ENCODE assay signal across 9 cellular contexts in genomic region chr3:192772495-192772894, GRCh38. TPM values are rescaled to one million over a fixed set of nuclear protein-coding genes. Genes with fewer than 3 reads are reported as not detected.
A peak's percentile ranks its signal among the peaks of the same experiment; 100 is the strongest.
DNase-seq lines count a peak whose midpoint lies in the region; ATAC-seq and TF ChIP-seq lines count a peak whose summit lies in the region.
"Had no signal": no experiment of that assay in that cellular context is flagged by ENCODE, and none has a peak within 500 bp of the region (broad histone marks: within the 10 kb centered on the region; RNA-seq: fewer than 3 reads in every experiment).

No MANE protein-coding gene starts in this region.

- no peaks in the 10 kb centered on the region for H3K36me3 ChIP-seq in liver (ENCODE audit: control insufficient read depth in 4 of 4, insufficient read depth in 3 of 4, low read depth in 1 of 4, low read length in 3 of 4)
- H3K36me3 ChIP-seq: BLaER1 had no signal

- WGBS in liver: 37% methylated on average over 5 of the region's 5 CpGs

- no peak overlapping the region for H3K27ac Mint-ChIP-seq in effector memory CD8-positive, alpha-beta T cell

- H3K9ac ChIP-seq in liver (ENCODE audit: low read depth in 1 of 2, low read length in 2 of 2): no peak overlapping the region
- H3K9ac ChIP-seq: BLaER1 had no signal

- H3K4me3 Mint-ChIP-seq in effector memory CD8-positive, alpha-beta T cell: no peak overlapping the region

- peak; percentile 36 for DNase-seq in NCI-H146 (lab: John Stamatoyannopoulos, UW)
- DNase-seq in NCI-H146 treated with DMSO at 0.1 percent for 48 hours (lab: John Stamatoyannopoulos, UW; ENCODE audit: unreplicated experiment): no peak
- peak; percentile 27 for DNase-seq in NCI-H1105 (lab: John Stamatoyannopoulos, UW)
- DNase-seq in astrocyte of the cerebellum (ENCODE audit: low read depth): no peak
- no peak for DNase-seq in mucosa of gallbladder (ENCODE audit: low spot score)
- DNase-seq in effector memory CD8-positive, alpha-beta T cell: no peak
- DNase-seq in amniotic stem cell (lab: John Stamatoyannopoulos, UW): no peak

- TF ChIP-seq CTCF in astrocyte of the cerebellum (IDR thresholded peaks at IDR 0.05; ENCODE audit: low read depth, low read length, missing control alignments) (peak; percentile 49), liver (IDR thresholded peaks at IDR 0.05; ENCODE audit: low read depth, low read length, missing input control) (peak; percentile 65)

- H3K27me3 Mint-ChIP-seq in effector memory CD8-positive, alpha-beta T cell: no peaks in the 10 kb centered on the region

- in situ Hi-C loops in astrocyte of the cerebellum (cut with HindIII; ENCODE audit: low sequenced_read_pairs): no loop called here

- peaks cover 19 to 20% of the 10 kb centered on the region in 2 donors for H3K9me3 Mint-ChIP-seq in effector memory CD8-positive, alpha-beta T cell

- no peak for ATAC-seq in effector memory CD8-positive, alpha-beta T cell (replicated peaks)

- H3K36me3 Mint-ChIP-seq in effector memory CD8-positive, alpha-beta T cell (ENCODE audit: insufficient read depth): no peaks in the 10 kb centered on the region

- TF ChIP-seq RAD21 in liver (IDR thresholded peaks at IDR 0.05): peak; percentile 92 to 95

- H3K27ac ChIP-seq in liver (ENCODE audit: low read depth in 1 of 2, low read length in 2 of 2): no peak overlapping the region
- H3K27ac ChIP-seq: BLaER1 had no signal

- H3K27me3 ChIP-seq in liver (ENCODE audit: control insufficient read depth in 4 of 4, insufficient read depth in 4 of 4, low read length in 3 of 4): no peaks in the 10 kb centered on the region
- H3K27me3 ChIP-seq: BLaER1 had no signal

- H3K4me3 ChIP-seq in astrocyte of the cerebellum (ENCODE audit: low read depth, low read length): no peak overlapping the region
- H3K4me3 ChIP-seq in liver (ENCODE audit: low read depth in 1 of 3, low read length in 3 of 3): no peak overlapping the region
- H3K4me3 ChIP-seq: BLaER1 had no signal

- H3K4me1 ChIP-seq in liver (ENCODE audit: control insufficient read depth in 4 of 4, insufficient read depth in 4 of 4, low read length in 3 of 4): no peaks in the 10 kb centered on the region
- H3K4me1 ChIP-seq: BLaER1 had no signal

- no peaks in the 10 kb centered on the region for H3K4me1 Mint-ChIP-seq in effector memory CD8-positive, alpha-beta T cell (ENCODE audit: low read depth in 2 of 2)

- H3K9me3 ChIP-seq in liver (ENCODE audit: control insufficient read depth in 4 of 4, low read length in 3 of 4): peaks cover 0 to 7% (median 2%) of the 10 kb centered on the region in 4 donors

TF ChIP-seq in liver, 16 proteins besides CTCF, POLR2A, EP300 and RAD21:
- TF ChIP-seq MAX (IDR thresholded peaks at IDR 0.05) (no peak), NR2F2 (IDR thresholded peaks at IDR 0.05) (no peak), JUND (IDR thresholded peaks at IDR 0.05) (peak in 1 of 2 donors; percentile 16)

RNA-seq across cellular contexts. Expression of gene FGF12, which starts 45.2 kb away (rescaled TPM):
- under 1 TPM; 0.14 to 0.59 TPM for total RNA-seq in liver
- under 1 TPM; 0.11 to 0.24 TPM for polyA plus RNA-seq in liver
- 1.4 TPM for total RNA-seq in mucosa of gallbladder

Comparison
In these comparisons a context has a peak if more than half of its experiments do, and no peak if none do; other contexts are left out.
1. DNase-seq: peak in NCI-H146 (single experiment) and NCI-H1105 (single experiment); none in NCI-H146 treated with DMSO at 0.1 percent for 48 hours (single experiment), astrocyte of the cerebellum (single experiment), mucosa of gallbladder (single experiment), effector memory CD8-positive, alpha-beta T cell (0 of 3) and amniotic stem cell (single experiment).